ENCODE assay signal across 14 cellular contexts in genomic region chr10:72729528-72729927, GRCh38. TPM values are rescaled to one million over a fixed set of nuclear protein-coding genes. Genes with fewer than 3 reads are reported as not detected.
A peak's percentile ranks its signal among the peaks of the same experiment; 100 is the strongest.
DNase-seq lines count a peak whose midpoint lies in the region; ATAC-seq and TF ChIP-seq lines count a peak whose summit lies in the region.
"Had no signal": no experiment of that assay in that cellular context is flagged by ENCODE, and none has a peak within 500 bp of the region (broad histone marks: within the 10 kb centered on the region; RNA-seq: fewer than 3 reads in every experiment).

No MANE protein-coding gene starts in this region.

- peak overlapping the region; percentile 18 for H3K27ac Mint-ChIP-seq in activated T-helper 1 cell treated with anti-CD3 and anti-CD28 coated beads, Interleukin-12 subunit alpha, Interleukin-12 subunit beta, Interleukin-2, Interleukin-4 antibody, amounts not matched to agents 30 ng/mL and 10 ng/mL and 1 ng/mL, durations not matched to agents 14 hours and 24 hours and 36 hours
- no peak overlapping the region for H3K27ac Mint-ChIP-seq in immature natural killer cell
- H3K27ac Mint-ChIP-seq: CD4-positive, CD25-positive, alpha-beta regulatory T cell; memory B cell had no signal

- no peak overlapping the region for H3K4me3 ChIP-seq in AG10803 (ENCODE audit: low read length)

- no peaks in the 10 kb centered on the region for H3K36me3 Mint-ChIP-seq in activated T-helper 1 cell treated with anti-CD3 and anti-CD28 coated beads, Interleukin-12 subunit alpha, Interleukin-12 subunit beta, Interleukin-2, Interleukin-4 antibody, amounts not matched to agents 30 ng/mL and 10 ng/mL and 1 ng/mL, durations not matched to agents 14 hours and 24 hours and 36 hours (ENCODE audit: low read depth)
- H3K36me3 Mint-ChIP-seq in immature natural killer cell: no peaks in the 10 kb centered on the region
- H3K36me3 Mint-ChIP-seq: CD4-positive, CD25-positive, alpha-beta regulatory T cell had no signal

- H3K27me3 Mint-ChIP-seq in activated T-helper 1 cell treated with anti-CD3 and anti-CD28 coated beads, Interleukin-12 subunit alpha, Interleukin-12 subunit beta, Interleukin-2, Interleukin-4 antibody, amounts not matched to agents 30 ng/mL and 10 ng/mL and 1 ng/mL, durations not matched to agents 14 hours and 24 hours and 36 hours (ENCODE audit: insufficient read depth): peaks cover 2% of the 10 kb centered on the region
- H3K27me3 Mint-ChIP-seq in immature natural killer cell (ENCODE audit: low read depth in 3 of 3): peaks cover 0 to 2% (median 0%) of the 10 kb centered on the region in 3 donors
- H3K27me3 Mint-ChIP-seq: CD4-positive, CD25-positive, alpha-beta regulatory T cell; memory B cell had no signal

- peak; percentile 37 for DNase-seq in AG10803 (ENCODE audit: low read depth)
- no peak for DNase-seq in activated T-helper 1 cell treated with anti-CD3 and anti-CD28 coated beads, Interleukin-12 subunit alpha, Interleukin-12 subunit beta, Interleukin-2, Interleukin-4 antibody, amounts not matched to agents 30 ng/mL and 10 ng/mL and 1 ng/mL, durations not matched to agents 14 hours and 24 hours and 36 hours (ENCODE audit: low spot score)
- DNase-seq in cerebellar nuclear complex (lab: John Stamatoyannopoulos, UW): no peak
- DNase-seq in immature natural killer cell: no peak
- DNase-seq in AG08396 (ENCODE audit: low spot score): no peak
- no peak for DNase-seq in mesenteric fat pad (ENCODE audit: low spot score)
- DNase-seq: foreskin keratinocyte, NCI-H187 treated with DMSO at 0.1 percent for 48 hours, right cardiac atrium, Right ventricle myocardium superior had no signal

- H3K4me3 Mint-ChIP-seq in activated T-helper 1 cell treated with anti-CD3 and anti-CD28 coated beads, Interleukin-12 subunit alpha, Interleukin-12 subunit beta, Interleukin-2, Interleukin-4 antibody, amounts not matched to agents 30 ng/mL and 10 ng/mL and 1 ng/mL, durations not matched to agents 14 hours and 24 hours and 36 hours: no peak overlapping the region
- H3K4me3 Mint-ChIP-seq in immature natural killer cell: no peak overlapping the region
- H3K4me3 Mint-ChIP-seq: CD4-positive, CD25-positive, alpha-beta regulatory T cell; memory B cell had no signal

- ATAC-seq in GM18907 (IDR thresholded peaks at IDR 0.05; ENCODE audit: unreplicated experiment) (peak; percentile 76), HG02852 (IDR thresholded peaks at IDR 0.05; ENCODE audit: unreplicated experiment) (peak; percentile 90)
- ATAC-seq: foreskin keratinocyte, right cardiac atrium had no signal

- TF ChIP-seq CTCF in AG10803 (conservative IDR thresholded peaks at IDR 0.05; ENCODE audit: low read length): no peak

- intact Hi-C loops in activated T-helper 1 cell treated with anti-CD3 and anti-CD28 coated beads, Interleukin-12 subunit alpha, Interleukin-12 subunit beta, Interleukin-2, Interleukin-4 antibody, amounts not matched to agents 30 ng/mL and 10 ng/mL and 1 ng/mL, durations not matched to agents 14 hours and 24 hours and 36 hours (cut with micrococcal nuclease): no loop called here

- H3K4me1 Mint-ChIP-seq in activated T-helper 1 cell treated with anti-CD3 and anti-CD28 coated beads, Interleukin-12 subunit alpha, Interleukin-12 subunit beta, Interleukin-2, Interleukin-4 antibody, amounts not matched to agents 30 ng/mL and 10 ng/mL and 1 ng/mL, durations not matched to agents 14 hours and 24 hours and 36 hours (ENCODE audit: low read depth): peaks cover 18% of the 10 kb centered on the region
- H3K4me1 Mint-ChIP-seq in immature natural killer cell: no peaks in the 10 kb centered on the region

- H3K9me3 Mint-ChIP-seq in activated T-helper 1 cell treated with anti-CD3 and anti-CD28 coated beads, Interleukin-12 subunit alpha, Interleukin-12 subunit beta, Interleukin-2, Interleukin-4 antibody, amounts not matched to agents 30 ng/mL and 10 ng/mL and 1 ng/mL, durations not matched to agents 14 hours and 24 hours and 36 hours: no peaks in the 10 kb centered on the region
- no peaks in the 10 kb centered on the region for H3K9me3 Mint-ChIP-seq in immature natural killer cell
- H3K9me3 Mint-ChIP-seq: CD4-positive, CD25-positive, alpha-beta regulatory T cell; memory B cell had no signal

RNA-seq across cellular contexts. Expression of gene MCU, which starts 37.6 kb away (rescaled TPM):
- total RNA-seq in activated T-helper 1 cell treated with anti-CD3 and anti-CD28 coated beads, Interleukin-12 subunit alpha, Interleukin-12 subunit beta, Interleukin-2, Interleukin-4 antibody, amounts not matched to agents 30 ng/mL and 10 ng/mL and 1 ng/mL, durations not matched to agents 14 hours and 24 hours and 36 hours: 12.6 and 17.5 TPM in 2 replicates
- polyA plus RNA-seq in immature natural killer cell: 10 to 100 TPM in 2 of 3 donors, 1 to 10 TPM in 1; 9.2 to 11.6 (median 11.5) TPM
- total RNA-seq in mesenteric fat pad: 15.4 TPM
